In the genomic region with DNA sequence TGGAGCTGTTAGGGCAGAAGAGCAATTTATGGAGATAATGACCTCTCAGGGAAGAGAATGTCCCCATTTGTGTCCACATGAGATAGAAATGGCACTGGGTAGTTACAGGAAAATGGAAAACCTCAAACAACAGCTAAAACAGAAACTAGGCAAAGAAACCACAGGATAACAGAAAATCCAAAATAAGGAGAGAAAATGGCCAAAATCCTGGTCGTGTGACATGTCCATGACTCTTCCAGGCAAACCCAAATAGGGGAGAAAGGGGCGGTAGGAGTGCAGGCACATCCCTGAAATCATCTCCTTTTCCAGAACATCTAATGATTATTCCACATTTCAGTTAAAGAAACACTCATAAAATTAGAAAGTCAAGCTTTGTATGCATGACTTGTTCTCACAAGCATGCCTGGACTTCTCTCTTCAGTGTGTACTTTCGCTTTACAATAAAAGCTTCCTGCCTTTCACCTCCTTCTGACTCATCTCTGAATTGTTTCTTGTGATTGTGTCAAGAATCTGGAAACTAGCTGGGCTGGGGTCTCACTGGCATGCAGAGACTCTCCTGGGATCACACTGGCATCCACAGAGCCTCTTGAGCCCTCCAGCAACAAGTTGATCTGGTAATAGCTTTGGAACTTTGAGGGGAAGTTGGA, we compare ENCODE assay signal across 11 cellular contexts.
DNase-seq lines count a peak whose midpoint lies in the region; ATAC-seq, FAIRE-seq and TF ChIP-seq lines count a peak whose summit lies in the region.
"Had no signal": no experiment of that assay in that cellular context is flagged by ENCODE, and none has a peak within 500 bp of the region (broad histone marks: within the 10 kb centered on the region; RNA-seq: fewer than 3 reads in every experiment).

No MANE protein-coding gene starts in this region.

- intact Hi-C loops in spleen (cut with DNase I; ENCODE audit: low total_unique reads): no loop called here

- no peak for TF ChIP-seq CTCF in bronchial epithelial cell (IDR thresholded peaks at IDR 0.05; ENCODE audit: insufficient read depth, low read length, severe bottlenecking)
- no peak for TF ChIP-seq CTCF in spleen (IDR thresholded peaks at IDR 0.05 in 8 of 11, conservative IDR thresholded peaks at IDR 0.05 in 3 of 11)

- peak; percentile 83 for FAIRE-seq in bronchial epithelial cell (lab: Jason Lieb, UNC)
- FAIRE-seq: A204.1 had no signal

- peak; percentile 49 for ATAC-seq in GM21381 (IDR thresholded peaks at IDR 0.05; ENCODE audit: unreplicated experiment)
- ATAC-seq in HG03565 (IDR thresholded peaks at IDR 0.05; ENCODE audit: unreplicated experiment): peak; percentile 59

- no peak overlapping the region for H3K4me3 ChIP-seq in bronchial epithelial cell (ENCODE audit: low read depth, low read length)
- H3K4me3 ChIP-seq in spleen: no peak overlapping the region

- H3K27ac ChIP-seq in spleen: no peak overlapping the region

- 68 to 83% (median 80%) methylated on average over 3 of the region's 3 CpGs for WGBS in spleen, 5 donors

- H3K27me3 ChIP-seq in bronchial epithelial cell (ENCODE audit: control insufficient read depth, insufficient read depth, low read length): no peaks in the 10 kb centered on the region
- no peaks in the 10 kb centered on the region for H3K27me3 ChIP-seq in spleen (replicated peaks in 1 of 7)

- peaks cover 0 to 22% (median 14%) of the 10 kb centered on the region in 8 donors for H3K9me3 ChIP-seq in spleen

- H3K36me3 ChIP-seq in bronchial epithelial cell (ENCODE audit: control insufficient read depth, insufficient read depth, low read length): no peaks in the 10 kb centered on the region
- no peaks in the 10 kb centered on the region for H3K36me3 ChIP-seq in spleen

- peak; percentile 16 for DNase-seq in A172 (ENCODE audit: low spot score)
- DNase-seq in bronchial epithelial cell (ENCODE audit: low read depth): peak; percentile 89
- DNase-seq in COLO829 (ENCODE audit: low spot score): no peak
- DNase-seq in iPS-NIHi7 (ENCODE audit: extremely low spot score): no peak
- no peak for DNase-seq in pons (ENCODE audit: low spot score)
- DNase-seq in spleen: no peak
- DNase-seq: cortex of kidney, NCI-H2107 had no signal

- H3K4me1 ChIP-seq in spleen: no peaks in the 10 kb centered on the region

- TF ChIP-seq POLR2A in spleen (IDR thresholded peaks at IDR 0.05): no peak

Comparison
In these comparisons a context has a peak if more than half of its experiments do, and no peak if none do; other contexts are left out.
1. DNase-seq: peak in A172 (single experiment) and bronchial epithelial cell (single experiment); none in COLO829 (single experiment), iPS-NIHi7 (single experiment), pons (single experiment) and spleen (single experiment).